Comparison of ENCODE assay signal across 29 cellular contexts in the genomic region with DNA sequence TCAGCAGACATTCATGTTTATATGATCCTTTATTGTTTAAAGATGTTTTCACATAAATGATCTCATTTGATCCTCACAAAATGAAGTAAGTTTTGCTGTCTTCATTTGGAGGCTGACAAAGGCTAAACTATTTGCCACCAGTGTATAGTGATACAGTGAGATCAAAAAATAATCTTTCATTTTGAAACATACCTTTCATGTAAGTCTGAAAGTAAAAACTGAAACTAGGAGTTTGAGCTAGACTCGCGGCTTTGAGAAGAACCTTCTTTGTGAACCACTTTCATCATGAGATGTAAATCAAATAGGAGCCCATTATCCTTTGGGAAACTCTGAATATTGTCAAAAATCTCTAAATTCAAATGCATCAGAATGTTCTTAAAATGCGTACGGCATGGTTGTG. TPM values are rescaled to one million over a fixed set of nuclear protein-coding genes. Genes with fewer than 3 reads are reported as not detected.
"Had no signal": no experiment of that assay in that cellular context is flagged by ENCODE, and none has a peak within 500 bp of the region (broad histone marks: within the 10 kb centered on the region; RNA-seq: fewer than 3 reads in every experiment).

No MANE protein-coding gene starts in this region.

- H3K27ac ChIP-seq: left lung, lower lobe of right lung, ovary, prostate gland, skin epidermis, suprapubic skin, thoracic aorta, tibial artery, upper lobe of right lung had no signal

- ATAC-seq: left colon; left lung; lower lobe of right lung; natural killer cell treated with Interleukin-12 subunit alpha and Interleukin-12 subunit beta and Interleukin-15 and Interleukin-18, amount 100 ng/mL, for 72 hours; right cardiac atrium; sciatic nerve; stimulated activated naive B cell treated with anti-CD40 and anti-IgM and Interleukin-4, amounts not matched to agents 10 μg/mL and 1 μg/mL and 100 μg/mL, for 72 hours; upper lobe of right lung had no signal

- H3K9me3 ChIP-seq: left lung, lower lobe of right lung, ovary, prostate gland, suprapubic skin, thoracic aorta, tibial artery, upper lobe of right lung had no signal

- H3K4me3 ChIP-seq: left lung, lower lobe of right lung, ovary, prostate gland, skin epidermis, suprapubic skin, thoracic aorta, tibial artery, upper lobe of right lung had no signal

- FAIRE-seq: islet of Langerhans, kidney, urothelium cell line had no signal

- H3K36me3 ChIP-seq: left lung, lower lobe of right lung, ovary, prostate gland, suprapubic skin, thoracic aorta, tibial artery, upper lobe of right lung had no signal

- H3K27me3 ChIP-seq: left lung, ovary, suprapubic skin, tibial artery, upper lobe of right lung had no signal

- DNase-seq: hypothalamus; immature natural killer cell; kidney; left colon; left lung; lower lobe of right lung; mammary epithelial cell; mesendoderm; naive B cell; ovary; posterior cingulate gyrus; retina; right cardiac atrium; stimulated activated CD4-positive, alpha-beta T cell treated with anti-CD3 and anti-CD28 coated beads, Interleukin-12 subunit alpha, Interleukin-12 subunit beta, amount 100 ng/mL, for 4 hours; stimulated activated CD4-positive, alpha-beta T cell treated with anti-CD3 and anti-CD28 coated beads, Interleukin-15, amount 100 ng/mL, for 24 hours; stimulated activated CD4-positive, alpha-beta T cell treated with anti-CD3 and anti-CD28 coated beads, Interleukin-2, amount 100 ng/mL, for 24 hours; stimulated activated CD4-positive, alpha-beta T cell treated with anti-CD3 and anti-CD28 coated beads, Interleukin-4, amount 100 ng/mL, for 1 hour; stimulated activated naive B cell treated with anti-CD40 and anti-IgM and Interleukin-4, amounts not matched to agents 10 μg/mL and 1 μg/mL and 100 μg/mL, for 72 hours; tibial artery; upper lobe of right lung had no signal

- H3K4me1 ChIP-seq: left lung, lower lobe of right lung, suprapubic skin, tibial artery, upper lobe of right lung had no signal

RNA-seq across cellular contexts. Expression of gene SPTLC3, which starts 40.3 kb away (rescaled TPM):
- total RNA-seq: natural killer cell treated with Interleukin-12 subunit alpha and Interleukin-12 subunit beta and Interleukin-15 and Interleukin-18, amount 100 ng/mL, for 72 hours had no signal
- polyA plus RNA-seq: neural cell had no signal
